In the genomic region with DNA sequence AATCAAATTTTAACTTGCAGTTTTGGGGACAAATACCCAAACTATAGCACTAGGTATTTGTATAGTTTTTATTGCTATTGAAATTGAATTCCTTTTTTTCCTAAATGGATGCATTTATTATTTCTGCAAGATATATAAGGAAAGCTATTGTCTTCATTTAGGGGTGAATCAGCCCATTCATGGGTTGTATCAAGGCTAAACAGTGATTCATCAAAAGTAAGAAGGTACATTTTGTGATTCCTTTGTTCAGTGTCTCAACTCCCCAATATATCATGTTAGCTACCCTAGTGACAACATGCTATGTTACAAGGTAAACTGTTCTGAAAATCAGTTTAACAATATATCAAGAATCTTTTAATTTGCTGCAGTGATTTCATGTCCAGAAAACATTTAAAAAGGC, we compare ENCODE assay signal across 21 cellular contexts.
"Had no signal": no experiment of that assay in that cellular context is flagged by ENCODE, and none has a peak within 500 bp of the region (broad histone marks: within the 10 kb centered on the region; RNA-seq: fewer than 3 reads in every experiment).

No MANE protein-coding gene starts in this region.

- H3K4me1 ChIP-seq: sigmoid colon, spleen had no signal

- H3K36me3 ChIP-seq: brain microvascular endothelial cell, neutrophil, sigmoid colon, spleen, thoracic aorta, upper lobe of left lung had no signal

- DNase-seq: activated CD8-positive, alpha-beta memory T cell treated with anti-CD3 and anti-CD28 coated beads for 24 hours; activated CD8-positive, alpha-beta memory T cell treated with anti-CD3 and anti-CD28 coated beads, Interleukin-2, amount 50 U/mL, for 48 hours; activated effector memory CD4-positive, alpha-beta T cell treated with Interleukin-2 at 50 U/mL for 16 hours; activated naive CD4-positive, alpha-beta T cell treated with anti-CD3 and anti-CD28 coated beads, Interleukin-2, amount 10 ng/mL, durations not matched to agents 7 days and 5 days; activated naive CD8-positive, alpha-beta T cell treated with anti-CD3 and anti-CD28 coated beads, Interleukin-2, amount 50 U/mL, for 24 hours; activated T-cell treated with anti-CD3 and anti-CD28 coated beads, Interleukin-2, amount 50 U/mL, for 48 hours; aorta; brain microvascular endothelial cell; effector CD4-positive, alpha-beta T cell; kidney glomerular epithelial cell; naive thymus-derived CD8-positive, alpha-beta T cell; sigmoid colon; spleen; stimulated activated CD4-positive, alpha-beta T cell treated with anti-CD3 and anti-CD28 coated beads, Interleukin-4, amount 100 ng/mL, for 4 hours; stimulated activated naive B cell treated with anti-CD40 and anti-IgM and Interleukin-4, amounts not matched to agents 10 μg/mL and 1 μg/mL and 100 μg/mL, for 72 hours; upper lobe of left lung had no signal

- H3K27ac ChIP-seq: brain microvascular endothelial cell, coronary artery, neutrophil, parathyroid adenoma, sigmoid colon, upper lobe of left lung had no signal

- H3K4me3 ChIP-seq: coronary artery, sigmoid colon, spleen, thoracic aorta, upper lobe of left lung had no signal

- ATAC-seq: activated CD4-positive, CD25-positive, alpha-beta regulatory T cell treated with anti-CD3 and anti-CD28 coated beads, Interleukin-2, amount 50 U/mL, for 24 hours; activated naive CD8-positive, alpha-beta T cell treated with anti-CD3 and anti-CD28 coated beads, Interleukin-2, amount 50 U/mL, for 24 hours; naive thymus-derived CD8-positive, alpha-beta T cell; stimulated activated naive B cell treated with anti-CD40 and anti-IgM and Interleukin-4, amounts not matched to agents 10 μg/mL and 1 μg/mL and 100 μg/mL, for 72 hours had no signal

- H3K27me3 ChIP-seq: brain microvascular endothelial cell, sigmoid colon, spleen, upper lobe of left lung had no signal

- H3K9me3 ChIP-seq: neutrophil, sigmoid colon, thoracic aorta, upper lobe of left lung had no signal
